ENCODE assay signal across 1 cellular context in the genomic region with DNA sequence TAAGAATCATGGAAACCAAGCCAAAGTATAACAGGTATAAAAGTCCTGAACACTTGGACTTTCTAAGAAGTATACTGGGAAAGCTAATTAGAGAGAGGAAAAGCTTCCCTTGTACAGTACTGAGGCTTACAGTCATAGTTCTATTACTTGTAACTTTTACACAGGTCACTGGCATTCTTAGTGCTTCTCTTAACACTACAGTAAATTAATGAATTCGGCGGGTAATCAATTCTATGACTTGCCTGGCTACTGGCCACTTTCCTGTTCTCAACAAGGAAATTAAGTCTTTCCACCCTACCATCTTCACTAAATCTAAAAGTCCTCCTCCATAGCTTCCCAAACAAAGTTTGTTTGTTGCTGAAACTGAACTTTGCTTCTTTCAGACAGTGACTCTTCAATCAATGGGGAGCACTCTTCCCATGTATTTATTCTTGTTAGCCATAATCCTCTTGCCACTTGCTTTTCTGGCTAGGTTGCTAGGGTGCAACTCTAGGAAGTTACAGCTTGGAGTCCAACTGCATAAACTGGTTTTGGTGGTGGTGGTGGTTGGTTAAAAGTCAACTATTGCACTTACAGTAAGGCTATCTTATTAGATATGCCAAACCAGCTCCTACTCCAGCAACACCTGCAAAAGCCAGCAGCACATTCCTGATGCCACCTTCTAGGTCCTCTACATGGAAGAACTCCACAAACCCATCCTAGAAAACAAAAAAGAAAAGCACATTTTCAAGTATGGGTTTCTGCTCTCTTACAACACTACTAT.
TF ChIP-seq lines count a peak whose summit lies in the region.

No MANE protein-coding gene starts in this region.

TF ChIP-seq in K562, 482 proteins besides CTCF, POLR2A, EP300 and RAD21 (continued from another document and continues in another):
- TF ChIP-seq, protein P1, sequence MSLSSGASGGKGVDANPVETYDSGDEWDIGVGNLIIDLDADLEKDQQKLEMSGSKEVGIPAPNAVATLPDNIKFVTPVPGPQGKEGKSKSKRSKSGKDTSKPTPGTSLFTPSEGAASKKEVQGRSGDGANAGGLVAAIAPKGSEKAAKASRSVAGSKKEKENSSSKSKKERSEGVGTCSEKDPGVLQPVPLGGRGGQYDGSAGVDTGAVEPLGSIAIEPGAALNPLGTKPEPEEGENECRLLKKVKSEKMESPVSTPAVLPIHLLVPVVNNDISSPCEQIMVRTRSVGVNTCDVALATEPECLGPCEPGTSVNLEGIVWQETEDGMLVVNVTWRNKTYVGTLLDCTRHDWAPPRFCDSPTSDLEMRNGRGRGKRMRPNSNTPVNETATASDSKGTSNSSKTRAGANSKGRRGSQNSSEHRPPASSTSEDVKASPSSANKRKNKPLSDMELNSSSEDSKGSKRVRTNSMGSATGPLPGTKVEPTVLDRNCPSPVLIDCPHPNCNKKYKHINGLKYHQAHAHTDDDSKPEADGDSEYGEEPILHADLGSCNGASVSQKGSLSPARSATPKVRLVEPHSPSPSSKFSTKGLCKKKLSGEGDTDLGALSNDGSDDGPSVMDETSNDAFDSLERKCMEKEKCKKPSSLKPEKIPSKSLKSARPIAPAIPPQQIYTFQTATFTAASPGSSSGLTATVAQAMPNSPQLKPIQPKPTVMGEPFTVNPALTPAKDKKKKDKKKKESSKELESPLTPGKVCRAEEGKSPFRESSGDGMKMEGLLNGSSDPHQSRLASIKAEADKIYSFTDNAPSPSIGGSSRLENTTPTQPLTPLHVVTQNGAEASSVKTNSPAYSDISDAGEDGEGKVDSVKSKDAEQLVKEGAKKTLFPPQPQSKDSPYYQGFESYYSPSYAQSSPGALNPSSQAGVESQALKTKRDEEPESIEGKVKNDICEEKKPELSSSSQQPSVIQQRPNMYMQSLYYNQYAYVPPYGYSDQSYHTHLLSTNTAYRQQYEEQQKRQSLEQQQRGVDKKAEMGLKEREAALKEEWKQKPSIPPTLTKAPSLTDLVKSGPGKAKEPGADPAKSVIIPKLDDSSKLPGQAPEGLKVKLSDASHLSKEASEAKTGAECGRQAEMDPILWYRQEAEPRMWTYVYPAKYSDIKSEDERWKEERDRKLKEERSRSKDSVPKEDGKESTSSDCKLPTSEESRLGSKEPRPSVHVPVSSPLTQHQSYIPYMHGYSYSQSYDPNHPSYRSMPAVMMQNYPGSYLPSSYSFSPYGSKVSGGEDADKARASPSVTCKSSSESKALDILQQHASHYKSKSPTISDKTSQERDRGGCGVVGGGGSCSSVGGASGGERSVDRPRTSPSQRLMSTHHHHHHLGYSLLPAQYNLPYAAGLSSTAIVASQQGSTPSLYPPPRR (CRISPR knock-in tag; IDR thresholded peaks at IDR 0.05; ENCODE audit: borderline replicate concordance): no peak
- TF ChIP-seq HEY1 (CRISPR knock-in tag; IDR thresholded peaks at IDR 0.05; ENCODE audit: borderline replicate concordance) (no peak), FOXA3 (CRISPR knock-in tag; conservative IDR thresholded peaks at IDR 0.05 in 1 of 2, IDR thresholded peaks at IDR 0.05 in 1 of 2) (no peak), U2AF2 (optimal IDR thresholded peaks at IDR 0.05; ENCODE audit: low read depth, low read length) (no peak), ZNF444 (CRISPR knock-in tag; IDR thresholded peaks at IDR 0.05) (no peak), MEIS2 (IDR thresholded peaks at IDR 0.05; ENCODE audit: partially characterized antibody) (no peak), SMAD4 (CRISPR knock-in tag; conservative IDR thresholded peaks at IDR 0.05) (no peak), TBL1XR1 (IDR thresholded peaks at IDR 0.05; ENCODE audit: low read length in 2 of 2) (no peak), RBBP5 (IDR thresholded peaks at IDR 0.05; ENCODE audit: borderline replicate concordance, insufficient read depth, low read length, poor library complexity, severe bottlenecking) (no peak), KDM4B (IDR thresholded peaks at IDR 0.05; ENCODE audit: borderline replicate concordance in 2 of 2, low read depth in 1 of 2) (no peak), TEAD1 (CRISPR knock-in tag; IDR thresholded peaks at IDR 0.05) (no peak), CHD2 (IDR thresholded peaks at IDR 0.05; ENCODE audit: low read depth, low read length) (no peak), RFX1 (IDR thresholded peaks at IDR 0.05) (0 out of 2 replicates have a peak, but pooled peaks have one; percentile 11), PRPF4 (IDR thresholded peaks at IDR 0.05; ENCODE audit: insufficient read depth, low read depth, low read length, poor library complexity, severe bottlenecking) (no peak), BCOR (IDR thresholded peaks at IDR 0.05) (no peak), SP2 (IDR thresholded peaks at IDR 0.05; ENCODE audit: extremely low read depth, low read depth, low read length, poor library complexity, severe bottlenecking) (no peak), IFI16 (CRISPR knock-in tag; IDR thresholded peaks at IDR 0.05) (no peak), TARDBP (IDR thresholded peaks at IDR 0.05) (no peak), ZNF174 (CRISPR knock-in tag; IDR thresholded peaks at IDR 0.05) (no peak), HOXB6 (CRISPR knock-in tag; IDR thresholded peaks at IDR 0.05; ENCODE audit: borderline replicate concordance) (no peak), MBD2 (IDR thresholded peaks at IDR 0.05; ENCODE audit: borderline replicate concordance, low read depth) (no peak), SMARCB1 (IDR thresholded peaks at IDR 0.05; ENCODE audit: insufficient read length, low read depth) (no peak), NFATC3 (IDR thresholded peaks at IDR 0.05) (no peak), NUFIP1 (IDR thresholded peaks at IDR 0.05; ENCODE audit: partially characterized antibody) (no peak), NONO (IDR thresholded peaks at IDR 0.05; ENCODE audit: low read depth in 2 of 2, low read length in 1 of 2) (no peak), NFRKB (IDR thresholded peaks at IDR 0.05; ENCODE audit: low read depth) (no peak), NCOA1 (IDR thresholded peaks at IDR 0.05; ENCODE audit: low read depth) (no peak), ZNF551 (CRISPR knock-in tag; IDR thresholded peaks at IDR 0.05) (no peak), ZFX (CRISPR knock-in tag; IDR thresholded peaks at IDR 0.05) (peak; percentile 12; the same call in 1 of the 2 replicates)
- TF ChIP-seq, protein P2, sequence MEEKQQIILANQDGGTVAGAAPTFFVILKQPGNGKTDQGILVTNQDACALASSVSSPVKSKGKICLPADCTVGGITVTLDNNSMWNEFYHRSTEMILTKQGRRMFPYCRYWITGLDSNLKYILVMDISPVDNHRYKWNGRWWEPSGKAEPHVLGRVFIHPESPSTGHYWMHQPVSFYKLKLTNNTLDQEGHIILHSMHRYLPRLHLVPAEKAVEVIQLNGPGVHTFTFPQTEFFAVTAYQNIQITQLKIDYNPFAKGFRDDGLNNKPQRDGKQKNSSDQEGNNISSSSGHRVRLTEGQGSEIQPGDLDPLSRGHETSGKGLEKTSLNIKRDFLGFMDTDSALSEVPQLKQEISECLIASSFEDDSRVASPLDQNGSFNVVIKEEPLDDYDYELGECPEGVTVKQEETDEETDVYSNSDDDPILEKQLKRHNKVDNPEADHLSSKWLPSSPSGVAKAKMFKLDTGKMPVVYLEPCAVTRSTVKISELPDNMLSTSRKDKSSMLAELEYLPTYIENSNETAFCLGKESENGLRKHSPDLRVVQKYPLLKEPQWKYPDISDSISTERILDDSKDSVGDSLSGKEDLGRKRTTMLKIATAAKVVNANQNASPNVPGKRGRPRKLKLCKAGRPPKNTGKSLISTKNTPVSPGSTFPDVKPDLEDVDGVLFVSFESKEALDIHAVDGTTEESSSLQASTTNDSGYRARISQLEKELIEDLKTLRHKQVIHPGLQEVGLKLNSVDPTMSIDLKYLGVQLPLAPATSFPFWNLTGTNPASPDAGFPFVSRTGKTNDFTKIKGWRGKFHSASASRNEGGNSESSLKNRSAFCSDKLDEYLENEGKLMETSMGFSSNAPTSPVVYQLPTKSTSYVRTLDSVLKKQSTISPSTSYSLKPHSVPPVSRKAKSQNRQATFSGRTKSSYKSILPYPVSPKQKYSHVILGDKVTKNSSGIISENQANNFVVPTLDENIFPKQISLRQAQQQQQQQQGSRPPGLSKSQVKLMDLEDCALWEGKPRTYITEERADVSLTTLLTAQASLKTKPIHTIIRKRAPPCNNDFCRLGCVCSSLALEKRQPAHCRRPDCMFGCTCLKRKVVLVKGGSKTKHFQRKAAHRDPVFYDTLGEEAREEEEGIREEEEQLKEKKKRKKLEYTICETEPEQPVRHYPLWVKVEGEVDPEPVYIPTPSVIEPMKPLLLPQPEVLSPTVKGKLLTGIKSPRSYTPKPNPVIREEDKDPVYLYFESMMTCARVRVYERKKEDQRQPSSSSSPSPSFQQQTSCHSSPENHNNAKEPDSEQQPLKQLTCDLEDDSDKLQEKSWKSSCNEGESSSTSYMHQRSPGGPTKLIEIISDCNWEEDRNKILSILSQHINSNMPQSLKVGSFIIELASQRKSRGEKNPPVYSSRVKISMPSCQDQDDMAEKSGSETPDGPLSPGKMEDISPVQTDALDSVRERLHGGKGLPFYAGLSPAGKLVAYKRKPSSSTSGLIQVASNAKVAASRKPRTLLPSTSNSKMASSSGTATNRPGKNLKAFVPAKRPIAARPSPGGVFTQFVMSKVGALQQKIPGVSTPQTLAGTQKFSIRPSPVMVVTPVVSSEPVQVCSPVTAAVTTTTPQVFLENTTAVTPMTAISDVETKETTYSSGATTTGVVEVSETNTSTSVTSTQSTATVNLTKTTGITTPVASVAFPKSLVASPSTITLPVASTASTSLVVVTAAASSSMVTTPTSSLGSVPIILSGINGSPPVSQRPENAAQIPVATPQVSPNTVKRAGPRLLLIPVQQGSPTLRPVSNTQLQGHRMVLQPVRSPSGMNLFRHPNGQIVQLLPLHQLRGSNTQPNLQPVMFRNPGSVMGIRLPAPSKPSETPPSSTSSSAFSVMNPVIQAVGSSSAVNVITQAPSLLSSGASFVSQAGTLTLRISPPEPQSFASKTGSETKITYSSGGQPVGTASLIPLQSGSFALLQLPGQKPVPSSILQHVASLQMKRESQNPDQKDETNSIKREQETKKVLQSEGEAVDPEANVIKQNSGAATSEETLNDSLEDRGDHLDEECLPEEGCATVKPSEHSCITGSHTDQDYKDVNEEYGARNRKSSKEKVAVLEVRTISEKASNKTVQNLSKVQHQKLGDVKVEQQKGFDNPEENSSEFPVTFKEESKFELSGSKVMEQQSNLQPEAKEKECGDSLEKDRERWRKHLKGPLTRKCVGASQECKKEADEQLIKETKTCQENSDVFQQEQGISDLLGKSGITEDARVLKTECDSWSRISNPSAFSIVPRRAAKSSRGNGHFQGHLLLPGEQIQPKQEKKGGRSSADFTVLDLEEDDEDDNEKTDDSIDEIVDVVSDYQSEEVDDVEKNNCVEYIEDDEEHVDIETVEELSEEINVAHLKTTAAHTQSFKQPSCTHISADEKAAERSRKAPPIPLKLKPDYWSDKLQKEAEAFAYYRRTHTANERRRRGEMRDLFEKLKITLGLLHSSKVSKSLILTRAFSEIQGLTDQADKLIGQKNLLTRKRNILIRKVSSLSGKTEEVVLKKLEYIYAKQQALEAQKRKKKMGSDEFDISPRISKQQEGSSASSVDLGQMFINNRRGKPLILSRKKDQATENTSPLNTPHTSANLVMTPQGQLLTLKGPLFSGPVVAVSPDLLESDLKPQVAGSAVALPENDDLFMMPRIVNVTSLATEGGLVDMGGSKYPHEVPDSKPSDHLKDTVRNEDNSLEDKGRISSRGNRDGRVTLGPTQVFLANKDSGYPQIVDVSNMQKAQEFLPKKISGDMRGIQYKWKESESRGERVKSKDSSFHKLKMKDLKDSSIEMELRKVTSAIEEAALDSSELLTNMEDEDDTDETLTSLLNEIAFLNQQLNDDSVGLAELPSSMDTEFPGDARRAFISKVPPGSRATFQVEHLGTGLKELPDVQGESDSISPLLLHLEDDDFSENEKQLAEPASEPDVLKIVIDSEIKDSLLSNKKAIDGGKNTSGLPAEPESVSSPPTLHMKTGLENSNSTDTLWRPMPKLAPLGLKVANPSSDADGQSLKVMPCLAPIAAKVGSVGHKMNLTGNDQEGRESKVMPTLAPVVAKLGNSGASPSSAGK (IDR thresholded peaks at IDR 0.05): no peak
- TF ChIP-seq, protein P3, sequence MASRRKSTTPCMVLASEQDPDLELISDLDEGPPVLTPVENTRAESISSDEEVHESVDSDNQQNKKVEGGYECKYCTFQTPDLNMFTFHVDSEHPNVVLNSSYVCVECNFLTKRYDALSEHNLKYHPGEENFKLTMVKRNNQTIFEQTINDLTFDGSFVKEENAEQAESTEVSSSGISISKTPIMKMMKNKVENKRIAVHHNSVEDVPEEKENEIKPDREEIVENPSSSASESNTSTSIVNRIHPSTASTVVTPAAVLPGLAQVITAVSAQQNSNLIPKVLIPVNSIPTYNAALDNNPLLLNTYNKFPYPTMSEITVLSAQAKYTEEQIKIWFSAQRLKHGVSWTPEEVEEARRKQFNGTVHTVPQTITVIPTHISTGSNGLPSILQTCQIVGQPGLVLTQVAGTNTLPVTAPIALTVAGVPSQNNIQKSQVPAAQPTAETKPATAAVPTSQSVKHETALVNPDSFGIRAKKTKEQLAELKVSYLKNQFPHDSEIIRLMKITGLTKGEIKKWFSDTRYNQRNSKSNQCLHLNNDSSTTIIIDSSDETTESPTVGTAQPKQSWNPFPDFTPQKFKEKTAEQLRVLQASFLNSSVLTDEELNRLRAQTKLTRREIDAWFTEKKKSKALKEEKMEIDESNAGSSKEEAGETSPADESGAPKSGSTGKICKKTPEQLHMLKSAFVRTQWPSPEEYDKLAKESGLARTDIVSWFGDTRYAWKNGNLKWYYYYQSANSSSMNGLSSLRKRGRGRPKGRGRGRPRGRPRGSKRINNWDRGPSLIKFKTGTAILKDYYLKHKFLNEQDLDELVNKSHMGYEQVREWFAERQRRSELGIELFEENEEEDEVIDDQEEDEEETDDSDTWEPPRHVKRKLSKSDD (conservative IDR thresholded peaks at IDR 0.05; ENCODE audit: low read length): no peak
- TF ChIP-seq, protein P4, sequence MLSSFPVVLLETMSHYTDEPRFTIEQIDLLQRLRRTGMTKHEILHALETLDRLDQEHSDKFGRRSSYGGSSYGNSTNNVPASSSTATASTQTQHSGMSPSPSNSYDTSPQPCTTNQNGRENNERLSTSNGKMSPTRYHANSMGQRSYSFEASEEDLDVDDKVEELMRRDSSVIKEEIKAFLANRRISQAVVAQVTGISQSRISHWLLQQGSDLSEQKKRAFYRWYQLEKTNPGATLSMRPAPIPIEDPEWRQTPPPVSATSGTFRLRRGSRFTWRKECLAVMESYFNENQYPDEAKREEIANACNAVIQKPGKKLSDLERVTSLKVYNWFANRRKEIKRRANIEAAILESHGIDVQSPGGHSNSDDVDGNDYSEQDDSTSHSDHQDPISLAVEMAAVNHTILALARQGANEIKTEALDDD (IDR thresholded peaks at IDR 0.05): peak; percentile 77
- TF ChIP-seq, protein P5, sequence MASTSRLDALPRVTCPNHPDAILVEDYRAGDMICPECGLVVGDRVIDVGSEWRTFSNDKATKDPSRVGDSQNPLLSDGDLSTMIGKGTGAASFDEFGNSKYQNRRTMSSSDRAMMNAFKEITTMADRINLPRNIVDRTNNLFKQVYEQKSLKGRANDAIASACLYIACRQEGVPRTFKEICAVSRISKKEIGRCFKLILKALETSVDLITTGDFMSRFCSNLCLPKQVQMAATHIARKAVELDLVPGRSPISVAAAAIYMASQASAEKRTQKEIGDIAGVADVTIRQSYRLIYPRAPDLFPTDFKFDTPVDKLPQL (IDR thresholded peaks at IDR 0.05; ENCODE audit: extremely low read depth, insufficient read length): no peak
- TF ChIP-seq, protein P6, sequence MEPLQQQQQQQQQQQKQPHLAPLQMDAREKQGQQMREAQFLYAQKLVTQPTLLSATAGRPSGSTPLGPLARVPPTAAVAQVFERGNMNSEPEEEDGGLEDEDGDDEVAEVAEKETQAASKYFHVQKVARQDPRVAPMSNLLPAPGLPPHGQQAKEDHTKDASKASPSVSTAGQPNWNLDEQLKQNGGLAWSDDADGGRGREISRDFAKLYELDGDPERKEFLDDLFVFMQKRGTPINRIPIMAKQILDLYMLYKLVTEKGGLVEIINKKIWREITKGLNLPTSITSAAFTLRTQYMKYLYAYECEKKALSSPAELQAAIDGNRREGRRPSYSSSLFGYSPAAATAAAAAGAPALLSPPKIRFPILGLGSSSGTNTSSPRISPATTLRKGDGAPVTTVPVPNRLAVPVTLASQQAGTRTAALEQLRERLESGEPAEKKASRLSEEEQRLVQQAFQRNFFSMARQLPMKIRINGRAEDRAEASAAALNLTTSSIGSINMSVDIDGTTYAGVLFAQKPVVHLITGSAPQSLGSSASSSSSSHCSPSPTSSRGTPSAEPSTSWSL (CRISPR knock-in tag; IDR thresholded peaks at IDR 0.05; ENCODE audit: borderline replicate concordance): no peak
